Comparison of ENCODE assay signal across 8 cellular contexts in genomic region chr11:2990617-2991476, GRCh38. TPM values are rescaled to one million over a fixed set of nuclear protein-coding genes. Genes with fewer than 3 reads are reported as not detected.
DNase-seq lines count a peak whose midpoint lies in the region; ATAC-seq, FAIRE-seq and TF ChIP-seq lines count a peak whose summit lies in the region.

No MANE protein-coding gene starts in this region.

- H3K27me3 Mint-ChIP-seq in activated naive CD4-positive, alpha-beta T cell treated with anti-CD3 and anti-CD28 coated beads for 36 hours (ENCODE audit: low read depth): no peaks in the 10 kb centered on the region

- peaks cover 35% of the 10 kb centered on the region for H3K36me3 Mint-ChIP-seq in activated naive CD4-positive, alpha-beta T cell treated with anti-CD3 and anti-CD28 coated beads for 36 hours (ENCODE audit: low read depth)

- H3K9me3 ChIP-seq in DND-41 (ENCODE audit: insufficient read depth, low read length, severe bottlenecking) (no peaks in the 10 kb centered on the region), iPS DF 6.9 (ENCODE audit: control insufficient read depth, insufficient read depth, low read length) (no peaks in the 10 kb centered on the region), small intestine (ENCODE audit: control insufficient read depth, low read depth) (no peaks in the 10 kb centered on the region)

- peaks cover 18% of the 10 kb centered on the region for H3K36me3 ChIP-seq in DND-41 (ENCODE audit: insufficient read depth, low read length)
- no peaks in the 10 kb centered on the region; the same call in 1 of the 2 replicates for H3K36me3 ChIP-seq in iPS DF 6.9 (ENCODE audit: control insufficient read depth, insufficient read depth, low read length)
- H3K36me3 ChIP-seq in small intestine (ENCODE audit: control insufficient read depth in 2 of 2, insufficient read depth in 2 of 2, low read length in 2 of 2): no peaks in the 10 kb centered on the region

- H3K27me3 ChIP-seq in DND-41 (ENCODE audit: insufficient read depth, low read length, poor library complexity): no peaks in the 10 kb centered on the region
- H3K27me3 ChIP-seq in iPS DF 6.9 (ENCODE audit: control insufficient read depth, insufficient read depth, low read length): no peaks in the 10 kb centered on the region
- H3K27me3 ChIP-seq in small intestine (ENCODE audit: control insufficient read depth in 2 of 2, insufficient read depth in 2 of 2, low read length in 2 of 2): no peaks in the 10 kb centered on the region

- H3K27ac ChIP-seq in DND-41 (ENCODE audit: low read length) (peak overlapping the region; percentile 84), iPS DF 6.9 (ENCODE audit: low read length) (no peak overlapping the region), small intestine (ENCODE audit: low read depth in 1 of 2, low read length in 1 of 2) (peak overlapping the region; percentile 98 to 99)

- ATAC-seq in DND-41 (ENCODE audit: insufficient read depth, low read depth) (no peak), HG03457 (IDR thresholded peaks at IDR 0.05; ENCODE audit: unreplicated experiment) (no peak), GM21447 (IDR thresholded peaks at IDR 0.05; ENCODE audit: unreplicated experiment) (no peak)

- H3K4me1 ChIP-seq in DND-41 (ENCODE audit: insufficient read depth, low read length): peaks cover 45% of the 10 kb centered on the region
- 0 out of 2 replicates have a peak, but pooled peaks cover 2% of the 10 kb centered on the region for H3K4me1 ChIP-seq in iPS DF 6.9 (ENCODE audit: control insufficient read depth, insufficient read depth, low read length)
- H3K4me1 ChIP-seq in small intestine (ENCODE audit: control insufficient read depth in 2 of 2, insufficient read depth in 1 of 2, low read depth in 1 of 2, low read length in 1 of 2): peaks cover 0 to 7% of the 10 kb centered on the region in 2 donors

- peak overlapping the region; percentile 92 for H3K4me3 Mint-ChIP-seq in activated naive CD4-positive, alpha-beta T cell treated with anti-CD3 and anti-CD28 coated beads for 36 hours

- intact Hi-C loops in activated naive CD4-positive, alpha-beta T cell treated with anti-CD3 and anti-CD28 coated beads for 36 hours (cut with micrococcal nuclease): loop anchor here (1.0 to 5.0 kb wide), 9 partner anchors 16 to 849 kb away; partner anchors contain the start of genes NUP98, TRPM5 and TSSC4

- peaks cover 43% of the 10 kb centered on the region for H4K20me1 ChIP-seq in DND-41 (ENCODE audit: insufficient read depth, low read length)

- H2AFZ ChIP-seq in DND-41 (ENCODE audit: low read depth, low read length): peak overlapping the region; percentile 67; the same call in 1 of the 2 replicates

- peak; percentile 38 for DNase-seq in DND-41
- peak; percentile 36 for DNase-seq in LoVo (ENCODE audit: low spot score)
- peak; percentile 80 for DNase-seq in activated naive CD4-positive, alpha-beta T cell treated with anti-CD3 and anti-CD28 coated beads for 36 hours
- DNase-seq in iPS DF 6.9 (ENCODE audit: low read depth, low spot score): no peak
- DNase-seq in small intestine: peak; percentile 83
- DNase-seq in SKM-1 treated with dmso at 0.1 percent for 144 hours (lab: John Stamatoyannopoulos, UW; ENCODE audit: unreplicated experiment): no peak

- H3K9me3 Mint-ChIP-seq in activated naive CD4-positive, alpha-beta T cell treated with anti-CD3 and anti-CD28 coated beads for 36 hours: no peaks in the 10 kb centered on the region

- WGBS in iPS DF 6.9 (ENCODE audit: insufficient coverage, insufficient read length): no CpG with 5 or more reads among the region's 17 CpGs
- WGBS in small intestine, 3 donors: 0 to 3% (median 1%) methylated on average over 17 of the region's 17 CpGs

- TF ChIP-seq CTCF in DND-41 (IDR thresholded peaks at IDR 0.05; ENCODE audit: borderline replicate concordance, extremely low read depth, low read length, poor library complexity, severe bottlenecking): no peak

- peaks cover 35% of the 10 kb centered on the region for H3K4me1 Mint-ChIP-seq in activated naive CD4-positive, alpha-beta T cell treated with anti-CD3 and anti-CD28 coated beads for 36 hours (ENCODE audit: low read depth)

- H3K27ac Mint-ChIP-seq in activated naive CD4-positive, alpha-beta T cell treated with anti-CD3 and anti-CD28 coated beads for 36 hours: peak overlapping the region; percentile 99

- FAIRE-seq in small intestine (lab: Jason Lieb, UNC): no peak

- H3K79me2 ChIP-seq in DND-41 (ENCODE audit: insufficient read depth, low read length): peaks cover 69% of the 10 kb centered on the region

- H3K4me3 ChIP-seq in DND-41 (ENCODE audit: low read depth in 1 of 2, low read length in 2 of 2) (peak overlapping the region; percentile 74 to 99), iPS DF 6.9 (ENCODE audit: low read length) (peak overlapping the region; percentile 62; the same call in 1 of the 2 replicates), small intestine (ENCODE audit: low read depth in 1 of 2, low read length in 2 of 2) (peak overlapping the region; percentile 73 to 97)

- H3K9ac ChIP-seq in DND-41 (ENCODE audit: low read depth, low read length): peak overlapping the region; percentile 94

- CTCF ChIA-PET in activated naive CD4-positive, alpha-beta T cell treated with anti-CD3 and anti-CD28 coated beads for 36 hours (lab: Charles Lee): interaction anchor here (0.7 to 1.2 kb wide), 3 partner anchors 24 to 101 kb away, joined by 3 to 4 read pairs (median 4); no protein-coding TSS in a partner anchor

- H3K4me2 ChIP-seq in DND-41 (ENCODE audit: insufficient read depth, low read length): peak overlapping the region; percentile 77

RNA-seq across cellular contexts. Expression of gene NAP1L4, which starts 1.3 kb away (rescaled TPM):
- 100 to 1,000 TPM; 240 to 245 TPM for total RNA-seq in activated naive CD4-positive, alpha-beta T cell treated with anti-CD3 and anti-CD28 coated beads for 36 hours
- 10 to 100 TPM; 75.1 to 85.0 (median 84.1) TPM for polyA plus RNA-seq in small intestine

Comparison
In these comparisons a context has a peak if more than half of its experiments do, and no peak if none do; other contexts are left out.
1. DNase-seq: peak in DND-41 (single experiment), LoVo (single experiment), activated naive CD4-positive, alpha-beta T cell treated with anti-CD3 and anti-CD28 coated beads for 36 hours (single experiment) and small intestine (single experiment); none in iPS DF 6.9 (single experiment) and SKM-1 treated with dmso at 0.1 percent for 144 hours (single experiment).
2. Peak in every context shown above with its lines, with median percentiles within 50 percentile points of each other: H3K4me3 ChIP-seq.